Comparison of ENCODE assay signal across 2 cellular contexts in genomic region chr9:134156564-134157377, GRCh38.
TF ChIP-seq lines count a peak whose summit lies in the region.

No MANE protein-coding gene starts in this region.

TF ChIP-seq in HEK293, 187 proteins besides CTCF, POLR2A, EP300 and RAD21:
- TF ChIP-seq ZNF146 (tag by site-specific recombination; IDR thresholded peaks at IDR 0.05) (no peak), ZNF600 (tag by site-specific recombination; IDR thresholded peaks at IDR 0.05) (peak; percentile 64)
TF ChIP-seq in HEK293: peak in this region for 1.

TF ChIP-seq in K562, 482 proteins besides CTCF, POLR2A, EP300 and RAD21:
- TF ChIP-seq FIP1L1 (IDR thresholded peaks at IDR 0.05; ENCODE audit: low read depth, low read length, poor library complexity, severe bottlenecking) (no peak), MAFG (tag; conservative IDR thresholded peaks at IDR 0.05) (no peak), RBFOX2 (IDR thresholded peaks at IDR 0.05; ENCODE audit: low read depth, low read length) (peak; percentile 31; the same call in 1 of the 2 replicates), ZKSCAN8 (CRISPR knock-in tag; IDR thresholded peaks at IDR 0.05) (no peak), PHB2 (IDR thresholded peaks at IDR 0.05; ENCODE audit: low read depth) (no peak), ZNF696 (CRISPR knock-in tag; conservative IDR thresholded peaks at IDR 0.05) (no peak)
TF ChIP-seq in K562: peak in this region for 1.
